ENCODE assay signal across 8 cellular contexts in genomic region chr17:75113798-75114551, GRCh38. TPM values are rescaled to one million over a fixed set of nuclear protein-coding genes. Genes with fewer than 3 reads are reported as not detected.
A peak's percentile ranks its signal among the peaks of the same experiment; 100 is the strongest.
DNase-seq lines count a peak whose midpoint lies in the region; ATAC-seq, FAIRE-seq and TF ChIP-seq lines count a peak whose summit lies in the region.

No MANE protein-coding gene starts in this region.

- WGBS in esophagus, 2 donors = 2% methylated on average over 22 of the region's 22 CpGs

- peak; percentile 83 for DNase-seq in GM12892 (ENCODE audit: insufficient read length)
- DNase-seq in KBM-7 = peak; percentile 96
- DNase-seq in OCI-LY7 (ENCODE audit: low spot score) = peak; percentile 96
- peak; percentile 85 for DNase-seq in activated T-cell treated with anti-CD3 and anti-CD28 coated beads for 24 hours (ENCODE audit: low read depth)
- peak; percentile 91 for DNase-seq in myocyte (ENCODE audit: low read depth)
- DNase-seq in stimulated activated CD8-positive, alpha-beta memory T cell treated with anti-CD3 and anti-CD28 coated beads, Interleukin-7, amount 100 ng/mL, for 24 hours (ENCODE audit: low read depth) = peak; percentile 75

- H3K4me2 ChIP-seq in OCI-LY7 (ENCODE audit: low read length) = peak overlapping the region; percentile 72

- FAIRE-seq in GM12892 (lab: Jason Lieb, UNC) = peak; percentile 92

- BruUV-seq in OCI-LY7 (replicated peaks; lab: Mats Ljungman, UMichigan) = no TSS peak

- in situ Hi-C loops in KBM-7 (cut with MboI; ENCODE audit: low pct_unique_long_range_greater_than_20kb, low sequenced_read_pairs) = no loop called here

- H3K79me2 ChIP-seq in OCI-LY7 (ENCODE audit: insufficient read depth, low read depth, low read length) = peaks cover 5% of the 10 kb centered on the region; the same call in 1 of the 2 replicates

- peak overlapping the region; percentile 61 for H2AFZ ChIP-seq in OCI-LY7 (ENCODE audit: low read length)

- H3K9me3 ChIP-seq in OCI-LY7 (ENCODE audit: low read length) (no peaks in the 10 kb centered on the region), esophagus (ENCODE audit: control insufficient read depth in 2 of 2, insufficient read depth in 1 of 2, low read depth in 1 of 2, low read length in 1 of 2) (no peaks in the 10 kb centered on the region)

- POLR2A ChIA-PET in OCI-LY7 (lab: Charles Lee) = interaction anchor here (0.7 to 2.2 kb wide), 18 partner anchors 8 to 305 kb away, joined by 3 to 16 read pairs (median 5); partner anchors contain the start of genes MIF4GD, MRPL58, MRPS7 and NT5C

- TF ChIP-seq CTCF in OCI-LY7 (conservative IDR thresholded peaks at IDR 0.05; ENCODE audit: low read length) = peak; percentile 99

- CTCF ChIA-PET in OCI-LY7 (lab: Charles Lee; ENCODE audit: unreplicated experiment) = interaction anchor here (0.5 to 2.8 kb wide), 18 partner anchors 9 to 152 kb away, joined by 3 to 26 read pairs (median 4); partner anchors contain the start of genes NT5C and NUP85

- peak overlapping the region; percentile 63 for H3K4me3 ChIP-seq in OCI-LY7 (ENCODE audit: low read depth, low read length, poor library complexity, severe bottlenecking)
- peak overlapping the region; percentile 52 to 53 for H3K4me3 ChIP-seq in esophagus (ENCODE audit: low read depth in 1 of 2, low read length in 2 of 2)

- no peaks in the 10 kb centered on the region for H4K20me1 ChIP-seq in OCI-LY7 (ENCODE audit: insufficient read depth, low read length)

- intact Hi-C loops in OCI-LY7 (cut with micrococcal nuclease; ENCODE audit: unreplicated experiment) = loop anchor here (1.0 to 2.0 kb wide), 6 partner anchors 17 to 298 kb away; partner anchors contain the start of gene NT5C

- no peak for ATAC-seq in HG02970 (IDR thresholded peaks at IDR 0.05; ENCODE audit: low FRiP score, unreplicated experiment)

- H3K27ac ChIP-seq in OCI-LY7 (ENCODE audit: low read depth, low read length, poor library complexity, severe bottlenecking) (peak overlapping the region; percentile 26), esophagus (ENCODE audit: low read depth in 2 of 2, low read length in 1 of 2) (peak overlapping the region; percentile 89 to 95)

- H3K36me3 ChIP-seq in OCI-LY7 (ENCODE audit: insufficient read depth, low read length) (peaks cover 8% of the 10 kb centered on the region), esophagus (ENCODE audit: control insufficient read depth in 2 of 2, insufficient read depth in 2 of 2, low read length in 1 of 2) (peaks cover 0 to 4% of the 10 kb centered on the region in 2 donors)

- peak; percentile 28; the same call in 1 of the 2 replicates for TF ChIP-seq POLR2A in GM12892 (IDR thresholded peaks at IDR 0.05; ENCODE audit: low read depth, low read length)

- H3K27me3 ChIP-seq in esophagus (ENCODE audit: control insufficient read depth in 1 of 2, insufficient read depth in 2 of 2, low read length in 2 of 2) = no peaks in the 10 kb centered on the region

- no peaks in the 10 kb centered on the region for H3K9me2 ChIP-seq in OCI-LY7 (ENCODE audit: insufficient read depth, low read length)

- H3K4me1 ChIP-seq in OCI-LY7 (ENCODE audit: insufficient read depth, low read length, poor library complexity, severe bottlenecking) (peaks cover 50% of the 10 kb centered on the region), esophagus (ENCODE audit: control insufficient read depth in 2 of 2, insufficient read depth in 2 of 2, low read length in 1 of 2) (peaks cover 12 to 13% of the 10 kb centered on the region in 2 donors)

RNA-seq across cellular contexts. Expression of gene ARMC7, which starts 4.2 kb away (rescaled TPM):
- polyA plus RNA-seq in GM12892 (2012; ENCODE audit: missing spikeins) = 4.8 TPM
- total RNA-seq in OCI-LY7 (2014; rRNA removed; shearing (Covaris generic)) = 6.8 and 7.1 TPM in 2 replicates
- total RNA-seq in OCI-LY7 (2022) = 16.9 and 19.9 TPM in 2 replicates
- 1 to 10 TPM; 6.3 to 7.0 TPM for polyA plus RNA-seq in esophagus
- 3.6 and 4.4 TPM in 2 replicates for total RNA-seq in myocyte
- polyA plus RNA-seq in myocyte (2012) = 11.9 TPM

RNA-seq across cellular contexts. Expression of gene NT5C, which starts 17.6 kb away (rescaled TPM):
- polyA plus RNA-seq in GM12892 (2012; ENCODE audit: missing spikeins) = 33.8 TPM
- 229 and 259 TPM in 2 replicates for total RNA-seq in OCI-LY7 (2014; rRNA removed; shearing (Covaris generic))
- total RNA-seq in OCI-LY7 (2022) (106 and 107 TPM in 2 replicates), myocyte (64.4 and 70.8 TPM in 2 replicates)
- 10 to 100 TPM; 64.2 to 79.0 TPM for polyA plus RNA-seq in esophagus
- polyA plus RNA-seq in myocyte (2012) = 40.3 TPM

RNA-seq across cellular contexts. Expression of gene SLC16A5, which starts 26.2 kb away (rescaled TPM):
- polyA plus RNA-seq in GM12892 (2012; ENCODE audit: missing spikeins) = 1.0 TPM
- not detected in 2 replicates for total RNA-seq in OCI-LY7 (2014; rRNA removed; shearing (Covaris generic))
- not detected in 2 replicates for total RNA-seq in OCI-LY7 (2022)
- polyA plus RNA-seq in esophagus = 1 to 10 TPM; 8.7 to 10.0 TPM
- 0.88 and 1.6 TPM in 2 replicates for total RNA-seq in myocyte
- 0.73 TPM for polyA plus RNA-seq in myocyte (2012)

RNA-seq across cellular contexts. Expression of gene JPT1, which starts 40.3 kb away (rescaled TPM):
- 218 TPM for polyA plus RNA-seq in GM12892 (2012; ENCODE audit: missing spikeins)
- total RNA-seq in OCI-LY7 (2014; rRNA removed; shearing (Covaris generic)) = 121 and 140 TPM in 2 replicates
- 251 and 253 TPM in 2 replicates for total RNA-seq in OCI-LY7 (2022)
- 100 to 1,000 TPM; 292 to 300 TPM for polyA plus RNA-seq in esophagus
- 469 and 635 TPM in 2 replicates for total RNA-seq in myocyte
- 503 TPM for polyA plus RNA-seq in myocyte (2012)
